ENCODE assay signal across 8 cellular contexts in genomic region chr9:92764988-92765936, GRCh38.
DNase-seq lines count a peak whose midpoint lies in the region; ATAC-seq and TF ChIP-seq lines count a peak whose summit lies in the region.

No MANE protein-coding gene starts in this region.

- peak; percentile 88 for ATAC-seq in GM21619 (IDR thresholded peaks at IDR 0.05; ENCODE audit: unreplicated experiment)

- H3K4me1 ChIP-seq in mucosa of stomach (ENCODE audit: control insufficient read depth, insufficient read depth, low read length) = peaks cover 69% of the 10 kb centered on the region

- no peaks in the 10 kb centered on the region for H3K27me3 ChIP-seq in mucosa of stomach (ENCODE audit: control insufficient read depth, insufficient read depth, low read length)

- peak; percentile 49; the same call in 1 of the 2 replicates for TF ChIP-seq RAD21 in Ishikawa (IDR thresholded peaks at IDR 0.05; ENCODE audit: low read depth)

- peak overlapping the region; percentile 84 for H3K9ac ChIP-seq in mucosa of stomach (ENCODE audit: low read length)

- peak overlapping the region; percentile 64 for H3K4me3 ChIP-seq in mucosa of stomach (ENCODE audit: low read length)

- no peaks in the 10 kb centered on the region for H3K9me3 ChIP-seq in mucosa of stomach (ENCODE audit: control insufficient read depth, low read length)

- no peak for TF ChIP-seq EP300 in Ishikawa (IDR thresholded peaks at IDR 0.05; ENCODE audit: borderline replicate concordance)

- H3K36me3 ChIP-seq in mucosa of stomach (ENCODE audit: control insufficient read depth, insufficient read depth, low read length) = no peaks in the 10 kb centered on the region

- DNase-seq in DMS79 treated with DMSO at 0.1 percent for 48 hours (lab: John Stamatoyannopoulos, UW) = peak; percentile 58
- peak; percentile 98 for DNase-seq in OCI-M1 (lab: John Stamatoyannopoulos, UW)
- peak; percentile 97 for DNase-seq in activated T-cell treated with anti-CD3 and anti-CD28 coated beads, Interleukin-2, amount 50 U/mL, for 1 hour
- peak; percentile 97 to 98 for DNase-seq in erythroblast (lab: John Stamatoyannopoulos, UW)
- peak; percentile 97 for DNase-seq in stimulated activated CD8-positive, alpha-beta memory T cell treated with anti-CD3 and anti-CD28 coated beads, Interleukin-4, amount 100 ng/mL, for 48 hours

- peak; percentile 84 for TF ChIP-seq POLR2A in erythroblast (IDR thresholded peaks at IDR 0.05; ENCODE audit: low read length)

TF ChIP-seq in Ishikawa, 13 proteins besides CTCF, POLR2A, EP300 and RAD21:
- TF ChIP-seq ZBTB7A (IDR thresholded peaks at IDR 0.05; ENCODE audit: low read depth) (peak; percentile 58; the same call in 1 of the 2 replicates), CREB1 (IDR thresholded peaks at IDR 0.05; ENCODE audit: low read depth) (peak; percentile 89), TCF12 (IDR thresholded peaks at IDR 0.05; ENCODE audit: low read depth) (0 out of 2 replicates have a peak, but pooled peaks have one; percentile 38), REST (IDR thresholded peaks at IDR 0.05; ENCODE audit: low read depth) (no peak), TAF1 (IDR thresholded peaks at IDR 0.05; ENCODE audit: low read depth) (peak; percentile 79), EGR1 (IDR thresholded peaks at IDR 0.05) (peak; percentile 86), TEAD4 (IDR thresholded peaks at IDR 0.05) (no peak), FOXM1 (IDR thresholded peaks at IDR 0.05; ENCODE audit: borderline replicate concordance, low read depth) (no peak; the same call in 1 of the 2 replicates), YY1 (IDR thresholded peaks at IDR 0.05; ENCODE audit: low read depth) (peak; percentile 78; the same call in 1 of the 2 replicates)
- TF ChIP-seq, protein P1, sequence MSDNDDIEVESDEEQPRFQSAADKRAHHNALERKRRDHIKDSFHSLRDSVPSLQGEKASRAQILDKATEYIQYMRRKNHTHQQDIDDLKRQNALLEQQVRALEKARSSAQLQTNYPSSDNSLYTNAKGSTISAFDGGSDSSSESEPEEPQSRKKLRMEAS (IDR thresholded peaks at IDR 0.05) = peak; percentile 77
TF ChIP-seq in Ishikawa: peak in this region for 7.

Comparison
In these comparisons a context has a peak if more than half of its experiments do, and no peak if none do; other contexts are left out.
1. Peak in every context shown above with its lines: DNase-seq, ATAC-seq and H3K4me3 ChIP-seq.